Comparison of ENCODE assay signal across 13 cellular contexts in genomic region chr12:99111600-99111999, GRCh38.
A peak's percentile ranks its signal among the peaks of the same experiment; 100 is the strongest.
DNase-seq lines count a peak whose midpoint lies in the region; ATAC-seq lines count a peak whose summit lies in the region.
"Had no signal": no experiment of that assay in that cellular context is flagged by ENCODE, and none has a peak within 500 bp of the region (broad histone marks: within the 10 kb centered on the region; RNA-seq: fewer than 3 reads in every experiment).

No MANE protein-coding gene starts in this region.

- DNase-seq in NCI-H345 (lab: John Stamatoyannopoulos, UW) (peak; percentile 48), NCI-H345 treated with DMSO at 0.1 percent for 48 hours (lab: John Stamatoyannopoulos, UW; ENCODE audit: unreplicated experiment) (no peak), NCI-H2196 treated with DMSO at 0.1 percent for 48 hours (lab: John Stamatoyannopoulos, UW; ENCODE audit: unreplicated experiment) (peak; percentile 41), adipocyte (ENCODE audit: low read depth) (peak; percentile 3), retina (peak; percentile 20), DMS114 treated with DMSO at 0.1 percent for 48 hours (lab: John Stamatoyannopoulos, UW; ENCODE audit: unreplicated experiment) (no peak)
- no peak for DNase-seq in activated CD4-positive, alpha-beta T cell treated with anti-CD3 and anti-CD28 coated beads, Interleukin-2, amount 50 U/mL, for 4 hours
- DNase-seq: activated CD8-positive, alpha-beta T cell treated with anti-CD3 and anti-CD28 coated beads, Interleukin-2, amount 10 ng/mL, durations not matched to agents 7 days and 5 days; activated gamma-delta T cell; Calu3; effector memory CD4-positive, alpha-beta T cell; foreskin melanocyte had no signal

- H3K4me3 ChIP-seq in adipocyte (ENCODE audit: low read length), result no peak overlapping the region

- no peak overlapping the region for H3K9ac ChIP-seq in adipocyte (ENCODE audit: low read length)

- no peak for ATAC-seq in HG02759 (IDR thresholded peaks at IDR 0.05; ENCODE audit: unreplicated experiment)
- ATAC-seq: activated CD8-positive, alpha-beta T cell treated with anti-CD3 and anti-CD28 coated beads, Interleukin-2, amount 10 ng/mL, durations not matched to agents 7 days and 5 days had no signal

- H3K4me1 ChIP-seq in adipocyte (ENCODE audit: control insufficient read depth, insufficient read depth, low read length), result no peaks in the 10 kb centered on the region

- H3K36me3 ChIP-seq in adipocyte (ENCODE audit: control insufficient read depth, insufficient read depth, low read length, severe bottlenecking), result no peaks in the 10 kb centered on the region

- H3K27me3 ChIP-seq in adipocyte (replicated peaks; ENCODE audit: control insufficient read depth, insufficient read depth, low read length), result no peaks in the 10 kb centered on the region

- H3K9me3 ChIP-seq in adipocyte (ENCODE audit: control insufficient read depth, low read length), result no peaks in the 10 kb centered on the region

Comparison
In these comparisons a context has a peak if more than half of its experiments do, and no peak if none do; other contexts are left out.
1. DNase-seq: peak in NCI-H345 (single experiment), NCI-H2196 treated with DMSO at 0.1 percent for 48 hours (single experiment), adipocyte (single experiment) and retina (single experiment); none in NCI-H345 treated with DMSO at 0.1 percent for 48 hours (single experiment), DMS114 treated with DMSO at 0.1 percent for 48 hours (single experiment) and activated CD4-positive, alpha-beta T cell treated with anti-CD3 and anti-CD28 coated beads, Interleukin-2, amount 50 U/mL, for 4 hours (0 of 2).